ENCODE assay signal across 8 cellular contexts in genomic region chr22:42648368-42649260, GRCh38. TPM values are rescaled to one million over a fixed set of nuclear protein-coding genes. Genes with fewer than 3 reads are reported as not detected.
DNase-seq lines count a peak whose midpoint lies in the region; ATAC-seq and TF ChIP-seq lines count a peak whose summit lies in the region.

No MANE protein-coding gene starts in this region.

- H3K36me3 ChIP-seq in MM.1S (replicated peaks; ENCODE audit: insufficient read depth, low read length) (no peaks in the 10 kb centered on the region), gastroesophageal sphincter (no peaks in the 10 kb centered on the region)

- TF ChIP-seq CTCF in GM12864 (IDR thresholded peaks at IDR 0.05; ENCODE audit: low read depth, low read length, missing control alignments) (no peak), H9 (conservative IDR thresholded peaks at IDR 0.05) (no peak), MM.1S (IDR thresholded peaks at IDR 0.05; ENCODE audit: low read length) (no peak), gastroesophageal sphincter (IDR thresholded peaks at IDR 0.05) (no peak)

- H4K5ac ChIP-seq in H9 (ENCODE audit: insufficient read length, low read depth, low read length) = no peak overlapping the region

- H3K23me2 ChIP-seq in H9 (ENCODE audit: insufficient read length, low read depth, low read length, poor library complexity, severe bottlenecking) = peaks cover 13% of the 10 kb centered on the region

- no peaks in the 10 kb centered on the region for H3F3A ChIP-seq in MM.1S (ENCODE audit: insufficient read depth, low read length)

- no peak overlapping the region for H3K4ac ChIP-seq in H9 (ENCODE audit: low read depth, low read length)

- no peaks in the 10 kb centered on the region for H3K9me2 ChIP-seq in MM.1S (replicated peaks; ENCODE audit: insufficient read depth, low read length)

- no peaks in the 10 kb centered on the region; a peak in 1 of 5 replicates for H3K9me3 Mint-ChIP-seq in H9
- H3K9me3 Mint-ChIP-seq in activated T-helper 1 cell treated with anti-CD3 and anti-CD28 coated beads, Interleukin-12 subunit alpha, Interleukin-12 subunit beta, Interleukin-2, Interleukin-4 antibody, amounts not matched to agents 30 ng/mL and 10 ng/mL and 1 ng/mL, durations not matched to agents 14 hours and 24 hours and 36 hours = no peaks in the 10 kb centered on the region

- peak; percentile 79 for ATAC-seq in gastroesophageal sphincter

- H3K56ac ChIP-seq in H9 (ENCODE audit: insufficient read length, low read depth, low read length) = peak overlapping the region; percentile 15

- H3K79me1 ChIP-seq in H9 (ENCODE audit: insufficient read depth, low read depth, low read length, poor library complexity, severe bottlenecking) = peaks cover 7% of the 10 kb centered on the region

- H2AK5ac ChIP-seq in H9 (ENCODE audit: insufficient read length, low read length) = no peak overlapping the region

- no peak overlapping the region for H2BK12ac ChIP-seq in H9 (ENCODE audit: insufficient read length, low read depth, low read length)

- intact Hi-C loops in activated T-helper 1 cell treated with anti-CD3 and anti-CD28 coated beads, Interleukin-12 subunit alpha, Interleukin-12 subunit beta, Interleukin-2, Interleukin-4 antibody, amounts not matched to agents 30 ng/mL and 10 ng/mL and 1 ng/mL, durations not matched to agents 14 hours and 24 hours and 36 hours (cut with micrococcal nuclease) = loop anchor here (1.0 kb wide), 2 partner anchors 33 to 209 kb away; partner anchors contain the start of gene ARFGAP3

- H3K4me3 ChIP-seq in GM12864 (ENCODE audit: low read depth, low read length) (peak overlapping the region; percentile 91), MM.1S (ENCODE audit: low read length) (peak overlapping the region; percentile 100), gastroesophageal sphincter (peak overlapping the region; percentile 78 to 87)

- no peak overlapping the region for H3K18ac ChIP-seq in H9 (ENCODE audit: insufficient read length, low read depth, low read length)

- no peaks in the 10 kb centered on the region for H3K36me3 Mint-ChIP-seq in H9 (ENCODE audit: insufficient read depth in 1 of 3, low read depth in 3 of 3)
- H3K36me3 Mint-ChIP-seq in activated T-helper 1 cell treated with anti-CD3 and anti-CD28 coated beads, Interleukin-12 subunit alpha, Interleukin-12 subunit beta, Interleukin-2, Interleukin-4 antibody, amounts not matched to agents 30 ng/mL and 10 ng/mL and 1 ng/mL, durations not matched to agents 14 hours and 24 hours and 36 hours (ENCODE audit: low read depth) = peaks cover 3% of the 10 kb centered on the region

- H3K14ac ChIP-seq in H9 (ENCODE audit: insufficient read depth, low read length) = peak overlapping the region; percentile 14; the same call in 1 of the 2 replicates

- no peaks in the 10 kb centered on the region for H3K27me3 ChIP-seq in H9 (ENCODE audit: insufficient read depth, low read length)
- no peaks in the 10 kb centered on the region for H3K27me3 ChIP-seq in MM.1S (replicated peaks; ENCODE audit: insufficient read depth, low read length)
- H3K27me3 ChIP-seq in gastroesophageal sphincter = no peaks in the 10 kb centered on the region

- no peak for TF ChIP-seq EP300 in gastroesophageal sphincter (IDR thresholded peaks at IDR 0.05)

- no peak overlapping the region for H2AFZ ChIP-seq in H9 (ENCODE audit: low read length)
- H2AFZ ChIP-seq in MM.1S (ENCODE audit: low read length) = peak overlapping the region; percentile 86

- H3K27me3 Mint-ChIP-seq in H9 (ENCODE audit: low read depth) = no peaks in the 10 kb centered on the region; the same call in 1 of the 2 replicates
- H3K27me3 Mint-ChIP-seq in activated T-helper 1 cell treated with anti-CD3 and anti-CD28 coated beads, Interleukin-12 subunit alpha, Interleukin-12 subunit beta, Interleukin-2, Interleukin-4 antibody, amounts not matched to agents 30 ng/mL and 10 ng/mL and 1 ng/mL, durations not matched to agents 14 hours and 24 hours and 36 hours (ENCODE audit: insufficient read depth) = no peaks in the 10 kb centered on the region

- H3K4me1 ChIP-seq in H9 (ENCODE audit: insufficient read depth, low read length) (peaks cover 7% of the 10 kb centered on the region; the same call in 1 of the 2 replicates), MM.1S (ENCODE audit: low read length) (peaks cover 7% of the 10 kb centered on the region), gastroesophageal sphincter (peaks cover 0 to 54% (median 48%) of the 10 kb centered on the region in 3 donors)

- H3T11ph ChIP-seq in H9 (ENCODE audit: low read length) = no peak overlapping the region

- peaks cover 27 to 45% of the 10 kb centered on the region in 2 experiments for H3K4me1 Mint-ChIP-seq in H9
- H3K4me1 Mint-ChIP-seq in activated T-helper 1 cell treated with anti-CD3 and anti-CD28 coated beads, Interleukin-12 subunit alpha, Interleukin-12 subunit beta, Interleukin-2, Interleukin-4 antibody, amounts not matched to agents 30 ng/mL and 10 ng/mL and 1 ng/mL, durations not matched to agents 14 hours and 24 hours and 36 hours (ENCODE audit: low read depth) = peaks cover 15% of the 10 kb centered on the region

- H2BK20ac ChIP-seq in H9 (ENCODE audit: low read depth, low read length, poor library complexity, severe bottlenecking) = no peak overlapping the region

- H3K4me3 Mint-ChIP-seq in H9 = peak overlapping the region; percentile 85 to 98
- peak overlapping the region; percentile 97 for H3K4me3 Mint-ChIP-seq in activated T-helper 1 cell treated with anti-CD3 and anti-CD28 coated beads, Interleukin-12 subunit alpha, Interleukin-12 subunit beta, Interleukin-2, Interleukin-4 antibody, amounts not matched to agents 30 ng/mL and 10 ng/mL and 1 ng/mL, durations not matched to agents 14 hours and 24 hours and 36 hours

- DNase-seq in GM12864 (ENCODE audit: low read depth) = no peak
- DNase-seq in H9 = no peak
- DNase-seq in MM.1S = peak; percentile 27
- peak; percentile 26 for DNase-seq in activated T-helper 1 cell treated with anti-CD3 and anti-CD28 coated beads, Interleukin-12 subunit alpha, Interleukin-12 subunit beta, Interleukin-2, Interleukin-4 antibody, amounts not matched to agents 30 ng/mL and 10 ng/mL and 1 ng/mL, durations not matched to agents 14 hours and 24 hours and 36 hours (ENCODE audit: low spot score)
- DNase-seq in nucleus accumbens (lab: John Stamatoyannopoulos, UW) = peak in 32 of 56 donors; percentile 23 to 68 (median 43)
- no peak for DNase-seq in D341Med (ENCODE audit: low spot score)
- DNase-seq in GOT3 (lab: John Stamatoyannopoulos, UW) = no peak

- H3K4me2 ChIP-seq in H9 (ENCODE audit: insufficient read depth, insufficient read length, low read length) (peak overlapping the region; percentile 99), MM.1S (ENCODE audit: low read depth, low read length) (peak overlapping the region; percentile 89)

- no peak overlapping the region for H4K91ac ChIP-seq in H9 (ENCODE audit: insufficient read length, low read depth, low read length)

- WGBS in H9 (ENCODE audit: extremely low coverage, insufficient read length, low lambda C conversion rate) = no CpG with 5 or more reads among the region's 51 CpGs
- WGBS in gastroesophageal sphincter (ENCODE audit: low coverage in 1 of 2), 2 donors = 0 to 3% methylated on average over 4 to 6 of the region's 51 CpGs

- H3K23ac ChIP-seq in H9 (ENCODE audit: insufficient read length, low read depth, low read length) = no peak overlapping the region

- H4K20me1 ChIP-seq in H9 (ENCODE audit: control insufficient read depth, insufficient read depth, insufficient read length) = no peaks in the 10 kb centered on the region
- H4K20me1 ChIP-seq in MM.1S (ENCODE audit: insufficient read depth, low read length) = no peaks in the 10 kb centered on the region

- no peak overlapping the region for H4K8ac ChIP-seq in H9 (replicated peaks; ENCODE audit: insufficient read length, low read depth, low read length)

- H2BK5ac ChIP-seq in H9 (ENCODE audit: insufficient read length, low read length) = no peak overlapping the region

- H3K9me3 ChIP-seq in H9 (ENCODE audit: control insufficient read depth, low read depth, low read length) (no peaks in the 10 kb centered on the region), MM.1S (replicated peaks; ENCODE audit: insufficient read depth, low read length) (no peaks in the 10 kb centered on the region), gastroesophageal sphincter (no peaks in the 10 kb centered on the region)

- TF ChIP-seq POLR2A in gastroesophageal sphincter (IDR thresholded peaks at IDR 0.05) = peak; percentile 19 to 34

- no peak overlapping the region for H2BK15ac ChIP-seq in H9 (ENCODE audit: low read depth, low read length)

- H3K9ac ChIP-seq in H9 (ENCODE audit: extremely low read depth, insufficient read length, low read length) = peak overlapping the region; percentile 80
- H3K9ac ChIP-seq in MM.1S (ENCODE audit: low read length) = peak overlapping the region; percentile 88

- peak overlapping the region; percentile 15 to 93 (median 91); a peak in 5 of 7 replicates for H3K27ac Mint-ChIP-seq in H9
- peak overlapping the region; percentile 98 for H3K27ac Mint-ChIP-seq in activated T-helper 1 cell treated with anti-CD3 and anti-CD28 coated beads, Interleukin-12 subunit alpha, Interleukin-12 subunit beta, Interleukin-2, Interleukin-4 antibody, amounts not matched to agents 30 ng/mL and 10 ng/mL and 1 ng/mL, durations not matched to agents 14 hours and 24 hours and 36 hours

- H3K27ac ChIP-seq in H9 (ENCODE audit: insufficient read length, low read depth, low read length) = no peak overlapping the region
- H3K27ac ChIP-seq in MM.1S (ENCODE audit: low read length) = no peak overlapping the region
- H3K27ac ChIP-seq in gastroesophageal sphincter = peak overlapping the region; percentile 84 to 94 (median 92)

- H3K79me2 ChIP-seq in H9 (ENCODE audit: insufficient read depth, low read length) (no peaks in the 10 kb centered on the region; the same call in 1 of the 2 replicates), MM.1S (ENCODE audit: low read length) (peaks cover 48% of the 10 kb centered on the region)

- no peak overlapping the region for H2BK120ac ChIP-seq in H9 (ENCODE audit: low read depth, low read length, poor library complexity, severe bottlenecking)

RNA-seq across cellular contexts. Expression of gene CYB5R3, which starts 0.6 kb away (rescaled TPM):
- total RNA-seq in H9 (2021) = 97.4 and 99.7 TPM in 2 replicates
- total RNA-seq in activated T-helper 1 cell treated with anti-CD3 and anti-CD28 coated beads, Interleukin-12 subunit alpha, Interleukin-12 subunit beta, Interleukin-2, Interleukin-4 antibody, amounts not matched to agents 30 ng/mL and 10 ng/mL and 1 ng/mL, durations not matched to agents 14 hours and 24 hours and 36 hours = 69.8 and 75.1 TPM in 2 replicates
- 100 to 1,000 TPM; 127 to 268 (median 155) TPM for total RNA-seq in gastroesophageal sphincter

RNA-seq across cellular contexts. Expression of gene ATP5MGL, which starts 8.2 kb away (rescaled TPM):
- total RNA-seq in H9 (2021) (0.48 and 0.68 TPM in 2 replicates), gastroesophageal sphincter (1 to 10 TPM in 1 of 4 donors, not detected in 3; 1.8 TPM)
- 0.49 TPM in 1 of 2 replicates, not detected in the other for total RNA-seq in activated T-helper 1 cell treated with anti-CD3 and anti-CD28 coated beads, Interleukin-12 subunit alpha, Interleukin-12 subunit beta, Interleukin-2, Interleukin-4 antibody, amounts not matched to agents 30 ng/mL and 10 ng/mL and 1 ng/mL, durations not matched to agents 14 hours and 24 hours and 36 hours

RNA-seq across cellular contexts. Expression of gene POLDIP3, which starts 33.9 kb away (rescaled TPM):
- total RNA-seq in H9 (2021) = 90.8 and 91.6 TPM in 2 replicates
- total RNA-seq in activated T-helper 1 cell treated with anti-CD3 and anti-CD28 coated beads, Interleukin-12 subunit alpha, Interleukin-12 subunit beta, Interleukin-2, Interleukin-4 antibody, amounts not matched to agents 30 ng/mL and 10 ng/mL and 1 ng/mL, durations not matched to agents 14 hours and 24 hours and 36 hours = 77.9 and 87.2 TPM in 2 replicates
- total RNA-seq in gastroesophageal sphincter = 10 to 100 TPM; 30.6 to 50.7 (median 37.2) TPM

Comparison
In these comparisons a context has a peak if more than half of its experiments do, and no peak if none do; other contexts are left out.
1. DNase-seq: peak in MM.1S (single experiment), activated T-helper 1 cell treated with anti-CD3 and anti-CD28 coated beads, Interleukin-12 subunit alpha, Interleukin-12 subunit beta, Interleukin-2, Interleukin-4 antibody, amounts not matched to agents 30 ng/mL and 10 ng/mL and 1 ng/mL, durations not matched to agents 14 hours and 24 hours and 36 hours (single experiment) and nucleus accumbens (32 of 56); none in GM12864 (single experiment), H9 (single experiment), D341Med (single experiment) and GOT3 (single experiment).
2. H3K27ac ChIP-seq: peak in gastroesophageal sphincter (4 of 4); none in H9 (single experiment) and MM.1S (single experiment).
3. Peak in every context shown above with its lines, with median percentiles within 50 percentile points of each other: H3K4me3 ChIP-seq.